Comparison of ENCODE assay signal across 1 cellular context in genomic region chr14:21220874-21221477, GRCh38.
TF ChIP-seq lines count a peak whose summit lies in the region.

No MANE protein-coding gene starts in this region.

TF ChIP-seq in H1, 55 proteins besides CTCF, POLR2A, EP300 and RAD21:
- TF ChIP-seq POLR2AphosphoS5 (IDR thresholded peaks at IDR 0.05; ENCODE audit: low read depth, low read length) = 0 out of 2 replicates have a peak, but pooled peaks have one; percentile 14
- no peak for TF ChIP-seq USF2 (IDR thresholded peaks at IDR 0.05; ENCODE audit: low read length)
TF ChIP-seq in H1: peak in this region for 1.
